Comparison of ENCODE assay signal across 8 cellular contexts in the genomic region with DNA sequence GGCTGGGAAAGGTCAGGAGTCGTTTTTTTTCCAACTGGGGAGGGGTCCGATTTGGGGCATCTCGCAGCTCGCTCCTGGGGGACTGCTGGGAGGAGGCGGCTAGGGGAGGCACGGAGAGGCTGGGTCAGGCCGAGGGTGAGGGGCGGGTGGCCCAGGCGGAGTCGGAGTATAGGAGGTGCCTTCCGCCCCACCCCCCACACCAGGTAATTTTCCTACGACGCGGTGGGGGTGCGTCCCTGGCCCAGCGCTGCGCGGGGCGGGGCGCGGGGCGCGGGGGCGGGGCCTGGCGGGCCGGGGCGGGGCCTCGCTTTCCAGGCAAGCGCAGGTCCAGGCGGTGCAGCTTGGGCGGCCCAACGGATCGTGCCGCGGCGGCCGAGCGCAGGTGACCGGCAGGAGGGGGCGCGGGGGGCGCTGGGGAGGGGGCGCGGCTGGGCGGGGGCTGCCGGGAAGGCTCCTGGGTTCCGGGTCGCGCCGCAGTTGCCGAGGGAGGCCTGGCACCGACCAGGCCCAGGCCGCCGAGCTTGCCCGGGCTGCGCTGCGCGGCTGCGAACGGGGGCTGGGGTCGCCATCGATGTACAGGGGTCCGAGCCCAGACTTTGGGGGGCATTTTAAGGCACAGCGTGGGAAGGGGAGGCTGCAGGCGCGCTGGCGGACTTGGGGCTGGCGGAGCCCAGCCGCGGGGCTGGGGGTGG. TPM values are rescaled to one million over a fixed set of nuclear protein-coding genes. Genes with fewer than 3 reads are reported as not detected.
DNase-seq lines count a peak whose midpoint lies in the region; ATAC-seq and TF ChIP-seq lines count a peak whose summit lies in the region.

A gene with protein sequence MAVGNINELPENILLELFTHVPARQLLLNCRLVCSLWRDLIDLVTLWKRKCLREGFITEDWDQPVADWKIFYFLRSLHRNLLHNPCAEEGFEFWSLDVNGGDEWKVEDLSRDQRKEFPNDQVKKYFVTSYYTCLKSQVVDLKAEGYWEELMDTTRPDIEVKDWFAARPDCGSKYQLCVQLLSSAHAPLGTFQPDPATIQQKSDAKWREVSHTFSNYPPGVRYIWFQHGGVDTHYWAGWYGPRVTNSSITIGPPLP (plus strand): TSS at position 307 of the 692 bp plus-strand sequence. CDS start 959 bp downstream, outside the sequence.

- peak within 1 kb of the TSS; percentile 88 for H3K27ac ChIP-seq in angular gyrus (ENCODE audit: low read depth, low read length)
- peak within 1 kb of the TSS; percentile 98 for H3K27ac ChIP-seq in hepatocyte

- H3K9me2 ChIP-seq in hepatocyte (replicated peaks; ENCODE audit: insufficient read depth): no peaks in the 10 kb centered on the region

- H3K9me3 ChIP-seq in hepatocyte (ENCODE audit: low read depth): no peaks in the 10 kb centered on the region

- H3K36me3 ChIP-seq in hepatocyte (replicated peaks; ENCODE audit: insufficient read depth, low read depth): no peaks in the 10 kb centered on the region

- H3K27me3 Mint-ChIP-seq in T-cell: no peaks in the 10 kb centered on the region

- no peaks in the 10 kb centered on the region for H4K20me1 ChIP-seq in hepatocyte (ENCODE audit: insufficient read depth, poor library complexity, severe bottlenecking)

- 2% methylated on average over 20 of the region's 70 CpGs for WGBS in hepatocyte (ENCODE audit: low lambda C conversion rate, missing lambda C conversion rate)

- CTCF ChIA-PET in T-cell (lab: Charles Lee): interaction anchor here (0.7 to 5.6 kb wide), 5 partner anchors 9 to 65 kb away, joined by 3 to 56 read pairs (median 6); partner anchors contain the start of gene FBXO6 (in 1 of the 2)

- H3K4me3 ChIP-seq in hepatocyte (peak within 1 kb of the TSS; percentile 83), skeletal muscle cell (ENCODE audit: low read depth, low read length) (peak within 1 kb of the TSS; percentile 68)

- POLR2A ChIA-PET in T-cell (lab: Charles Lee): interaction anchor here in 1 of 2 donors (0.7 kb wide), 1 partner anchor 1550 kb away, joined by 5 read pairs; no protein-coding TSS in a partner anchor

- peaks cover 2% of the 10 kb centered on the region for H3K36me3 Mint-ChIP-seq in T-cell

- peak within 1 kb of the TSS; percentile 100 for H3K4me2 ChIP-seq in hepatocyte

- peak within 1 kb of the TSS; percentile 98 for H2AFZ ChIP-seq in hepatocyte

- H3K9me3 Mint-ChIP-seq in T-cell: no peaks in the 10 kb centered on the region

- peaks cover 15% of the 10 kb centered on the region for H3K4me1 ChIP-seq in hepatocyte (ENCODE audit: insufficient read depth)

- no peaks in the 10 kb centered on the region for H3K27me3 ChIP-seq in hepatocyte

- H3K79me2 ChIP-seq in hepatocyte: peaks cover 26% of the 10 kb centered on the region

- DNase-seq in GM13976 (ENCODE audit: low spot score): peak; percentile 86
- peak in 31 of 34 experiments; percentile 15 to 71 (median 52) for DNase-seq in T-cell
- DNase-seq in hepatocyte (ENCODE audit: low spot score): peak; percentile 86
- no peak for DNase-seq in skeletal muscle cell (ENCODE audit: low read depth)
- no peak for DNase-seq in KG1 (lab: John Stamatoyannopoulos, UW)
- DNase-seq in NCI-H2107 treated with DMSO at 0.1 percent for 48 hours (lab: John Stamatoyannopoulos, UW; ENCODE audit: unreplicated experiment): no peak

- in situ Hi-C loops in GM13976 (cut with MboI; ENCODE audit: low sequenced_read_pairs, unreplicated experiment): loop anchor here (10.0 kb wide), 1 partner anchor 60 kb away; no protein-coding TSS in a partner anchor

- peak within 1 kb of the TSS in 1 of 2 donors; percentile 64 for H3K27ac Mint-ChIP-seq in T-cell

- H3K4me1 Mint-ChIP-seq in T-cell: peaks cover 27 to 39% (median 34%) of the 10 kb centered on the region in 3 donors

- H3K4me3 Mint-ChIP-seq in T-cell: peak within 1 kb of the TSS; percentile 70 to 81 (median 75)

- peak; percentile 48 for ATAC-seq in HG02870 (IDR thresholded peaks at IDR 0.05; ENCODE audit: unreplicated experiment)
- ATAC-seq in T-cell (replicated peaks in 1 of 4): peak; percentile 78 to 87 (median 84)

- TF ChIP-seq CTCF in GM13976 (IDR thresholded peaks at IDR 0.05; ENCODE audit: borderline replicate concordance, control extremely low read depth, extremely low read depth, insufficient read depth, missing control alignments) (no peak), hepatocyte (IDR thresholded peaks at IDR 0.05; ENCODE audit: poor library complexity) (no peak)

RNA-seq across cellular contexts. Expression of the gene that starts here (rescaled TPM):
- total RNA-seq in T-cell (10 to 100 TPM; 46.7 to 64.5 (median 54.3) TPM), hepatocyte (15.9 and 24.8 TPM in 2 replicates)
- 37.9 and 41.2 TPM in 2 replicates for polyA plus RNA-seq in hepatocyte

Comparison
In these comparisons a context has a peak if more than half of its experiments do, and no peak if none do; other contexts are left out.
1. DNase-seq: peak in GM13976 (single experiment), T-cell (31 of 34) and hepatocyte (single experiment); none in skeletal muscle cell (single experiment), KG1 (single experiment) and NCI-H2107 treated with DMSO at 0.1 percent for 48 hours (single experiment).